In the genomic region with DNA sequence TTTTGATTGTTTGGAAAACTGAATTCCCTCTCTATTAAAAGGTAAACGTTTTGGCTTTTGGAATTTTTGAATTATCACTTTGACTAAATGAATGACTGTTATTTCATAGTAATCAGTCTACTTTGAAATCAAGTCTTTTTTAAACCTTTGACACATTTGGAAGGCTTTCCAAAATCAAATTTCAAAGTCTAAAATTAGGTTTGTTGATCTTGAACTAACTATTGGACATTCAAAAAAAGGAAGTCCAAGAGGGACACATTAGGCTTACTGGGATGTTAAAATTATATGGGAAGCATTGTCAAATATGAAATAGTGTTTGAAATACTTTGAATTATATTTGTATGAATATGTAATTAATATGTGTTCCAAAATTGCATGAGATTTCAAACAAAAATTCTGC, we compare ENCODE assay signal across 38 cellular contexts. TPM values are rescaled to one million over a fixed set of nuclear protein-coding genes. Genes with fewer than 3 reads are reported as not detected.
"Had no signal": no experiment of that assay in that cellular context is flagged by ENCODE, and none has a peak within 500 bp of the region (broad histone marks: within the 10 kb centered on the region; RNA-seq: fewer than 3 reads in every experiment).

No MANE protein-coding gene starts in this region.

- H3K4me3 ChIP-seq: adrenal gland, ascending aorta, body of pancreas, breast epithelium, cardiac muscle cell had no signal

- FAIRE-seq: astrocyte, bronchial epithelial cell had no signal

- H3K27me3 ChIP-seq: adrenal gland, ascending aorta, body of pancreas, brain microvascular endothelial cell, breast epithelium, cardiac muscle cell had no signal

- H3K9me3 ChIP-seq: adrenal gland, ascending aorta, body of pancreas, breast epithelium had no signal

- ATAC-seq: activated naive CD4-positive, alpha-beta T cell treated with anti-CD3 and anti-CD28 coated beads, Interleukin-2, amount 50 U/mL, for 72 hours; activated naive CD8-positive, alpha-beta T cell treated with anti-CD3 and anti-CD28 coated beads, Interleukin-2, amount 50 U/mL, for 24 hours; activated T-cell treated with anti-CD3 and anti-CD28 coated beads, Interleukin-2, amount 50 U/mL, for 4 hours; activated T-cell treated with anti-CD3 and anti-CD28 coated beads, Interleukin-2, amount 50 U/mL, for 72 hours; activated T-helper 17 cell treated with anti-CD3 and anti-CD28 coated beads, Interleukin-2, amount 50 U/mL, for 72 hours; body of pancreas had no signal

- H3K4me1 ChIP-seq: adrenal gland, body of pancreas, breast epithelium had no signal

- H3K27ac ChIP-seq: adrenal gland, ascending aorta, body of pancreas, brain microvascular endothelial cell, breast epithelium, cardiac muscle cell had no signal

- H3K36me3 ChIP-seq: adrenal gland, ascending aorta, brain microvascular endothelial cell, breast epithelium, cardiac muscle cell had no signal

- DNase-seq: activated effector memory CD4-positive, alpha-beta T cell treated with anti-CD3 and anti-CD28 coated beads, Interleukin-2, amount 50 U/mL, for 16 hours; activated effector memory CD4-positive, alpha-beta T cell treated with Interleukin-2 at 50 U/mL for 16 hours; activated gamma-delta T cell; activated gamma-delta T cell treated with Interleukin-2 at 50 U/mL for 16 hours; activated naive CD4-positive, alpha-beta T cell; activated naive CD4-positive, alpha-beta T cell treated with anti-CD3 and anti-CD28 coated beads for 36 hours; activated naive CD4-positive, alpha-beta T cell treated with anti-CD3 and anti-CD28 coated beads, Interleukin-2, amount 10 ng/mL, durations not matched to agents 7 days and 5 days; activated naive CD4-positive, alpha-beta T cell treated with anti-CD3 and anti-CD28 coated beads, Interleukin-2, amount 50 U/mL, for 16 hours; activated naive CD4-positive, alpha-beta T cell treated with Interleukin-2 at 50 U/mL for 16 hours; activated naive CD8-positive, alpha-beta T cell treated with anti-CD3 and anti-CD28 coated beads for 36 hours; activated naive CD8-positive, alpha-beta T cell treated with anti-CD3 and anti-CD28 coated beads, Interleukin-2, amount 10 ng/mL, durations not matched to agents 7 days and 5 days; activated naive CD8-positive, alpha-beta T cell treated with anti-CD3 and anti-CD28 coated beads, Interleukin-2, amount 50 U/mL, for 24 hours; activated T-cell treated with anti-CD3 and anti-CD28 coated beads for 4 hours; activated T-cell treated with anti-CD3 and anti-CD28 coated beads, Interleukin-2, amount 50 U/mL, for 1 hour; activated T-cell treated with anti-CD3 and anti-CD28 coated beads, Interleukin-2, amount 50 U/mL, for 24 hours; activated T-cell treated with anti-CD3 and anti-CD28 coated beads, Interleukin-2, amount 50 U/mL, for 4 hours; activated T-cell treated with anti-CD3 and anti-CD28 coated beads, Interleukin-2, amount 50 U/mL, for 48 hours; activated T-cell treated with anti-CD3 and anti-CD28 coated beads, Interleukin-2, amount 50 U/mL, for 72 hours; adrenal gland; amniotic stem cell; amygdala; anterior cingulate cortex; aorta; body of pancreas; brain microvascular endothelial cell; central memory CD4-positive, alpha-beta T cell; cerebellar nuclear complex had no signal

RNA-seq across cellular contexts. Expression of gene AADACL2, which starts 45.2 kb away (rescaled TPM):
- total RNA-seq: activated naive CD4-positive, alpha-beta T cell treated with anti-CD3 and anti-CD28 coated beads for 36 hours; activated naive CD4-positive, alpha-beta T cell treated with anti-CD3 and anti-CD28 coated beads, Interleukin-2, amount 50 U/mL, for 72 hours; activated naive CD8-positive, alpha-beta T cell treated with anti-CD3 and anti-CD28 coated beads for 36 hours; activated naive CD8-positive, alpha-beta T cell treated with anti-CD3 and anti-CD28 coated beads, Interleukin-2, amount 10 ng/mL, durations not matched to agents 7 days and 5 days; activated T-cell treated with anti-CD3 and anti-CD28 coated beads, Interleukin-2, amount 50 U/mL, for 4 hours; activated T-cell treated with anti-CD3 and anti-CD28 coated beads, Interleukin-2, amount 50 U/mL, for 72 hours; activated T-helper 1 cell treated with anti-CD3 and anti-CD28 coated beads, Interleukin-12 subunit alpha, Interleukin-12 subunit beta, Interleukin-2, Interleukin-4 antibody, amounts not matched to agents 30 ng/mL and 10 ng/mL and 1 ng/mL, durations not matched to agents 14 hours and 24 hours and 36 hours; activated T-helper 17 cell treated with anti-CD3 and anti-CD28 coated beads, Interleukin-2, amount 50 U/mL, for 72 hours; activated T-helper 2 cell treated with anti-CD3 and anti-CD28 coated beads, Interferon-gamma antibody, Interleukin-2, Interleukin-4, amounts not matched to agents 10 μg/mL and 5 μg/mL and 100 μg/mL, durations not matched to agents 14 hours and 24 hours and 36 hours; ascending aorta; astrocyte; body of pancreas; bronchial epithelial cell; cardiac muscle cell; cardiac septum; cerebellum had no signal
- polyA plus RNA-seq: aorta, cardiac muscle cell had no signal
